31 cellular contexts compared by ENCODE assay signal in the genomic region with DNA sequence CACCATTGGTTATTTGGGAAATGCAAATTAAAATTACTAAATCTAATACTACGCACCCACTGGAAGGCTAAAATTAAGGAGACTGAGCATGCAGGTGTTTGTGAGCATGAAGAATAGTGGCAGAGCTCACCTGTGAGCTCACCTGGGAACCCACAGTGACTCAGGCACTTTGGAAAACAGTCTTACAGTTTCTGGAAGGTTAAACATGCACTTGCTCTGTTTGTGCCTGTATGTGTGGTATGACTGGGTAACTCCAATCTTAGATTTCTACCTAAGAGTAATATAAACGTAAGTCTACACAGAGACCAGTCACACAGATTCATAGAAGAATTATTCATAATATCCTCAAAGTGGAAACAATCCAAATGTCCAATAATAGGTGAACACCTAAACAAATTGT.
"Had no signal": no experiment of that assay in that cellular context is flagged by ENCODE, and none has a peak within 500 bp of the region (broad histone marks: within the 10 kb centered on the region; RNA-seq: fewer than 3 reads in every experiment).

No MANE protein-coding gene starts in this region.

- H2AFZ ChIP-seq: PC-9 had no signal

- H3K4me1 ChIP-seq: adrenal gland, body of pancreas, breast epithelium had no signal

- H3K27ac ChIP-seq: adrenal gland, body of pancreas, breast epithelium, KMS-11, PC-9, VCaP had no signal

- H3K9me3 ChIP-seq: adrenal gland, body of pancreas, breast epithelium had no signal

- H3K36me3 ChIP-seq: adrenal gland, breast epithelium had no signal

- H3K4me2 ChIP-seq: KMS-11, PC-9 had no signal

- H3K4me3 Mint-ChIP-seq: activated B cell treated with CpG ODN at 0.5 μM for 24 hours; activated CD4-positive, alpha-beta memory T cell treated with anti-CD3 and anti-CD28 coated beads for 36 hours; activated naive CD4-positive, alpha-beta T cell treated with anti-CD3 and anti-CD28 coated beads for 36 hours; activated T-cell treated with anti-CD3 and anti-CD28 coated beads, Interleukin-2, amount 50 U/mL, for 4 hours; activated T-helper 1 cell treated with anti-CD3 and anti-CD28 coated beads, Interleukin-12 subunit alpha, Interleukin-12 subunit beta, Interleukin-2, Interleukin-4 antibody, amounts not matched to agents 30 ng/mL and 10 ng/mL and 1 ng/mL, durations not matched to agents 14 hours and 24 hours and 36 hours had no signal

- H3K4me3 ChIP-seq: adrenal gland, body of pancreas, breast epithelium, PC-9 had no signal

- H3K9me3 Mint-ChIP-seq: activated B cell treated with CpG ODN at 0.5 μM for 24 hours; activated CD4-positive, alpha-beta memory T cell treated with anti-CD3 and anti-CD28 coated beads for 36 hours; activated naive CD4-positive, alpha-beta T cell treated with anti-CD3 and anti-CD28 coated beads for 36 hours; activated T-cell treated with anti-CD3 and anti-CD28 coated beads, Interleukin-2, amount 50 U/mL, for 4 hours; activated T-helper 1 cell treated with anti-CD3 and anti-CD28 coated beads, Interleukin-12 subunit alpha, Interleukin-12 subunit beta, Interleukin-2, Interleukin-4 antibody, amounts not matched to agents 30 ng/mL and 10 ng/mL and 1 ng/mL, durations not matched to agents 14 hours and 24 hours and 36 hours had no signal

- H3K4me1 Mint-ChIP-seq: activated B cell treated with CpG ODN at 0.5 μM for 24 hours had no signal

- H3K27ac Mint-ChIP-seq: activated B cell treated with CpG ODN at 0.5 μM for 24 hours; activated CD4-positive, alpha-beta memory T cell treated with anti-CD3 and anti-CD28 coated beads for 36 hours; activated naive CD4-positive, alpha-beta T cell treated with anti-CD3 and anti-CD28 coated beads for 36 hours; activated naive CD4-positive, alpha-beta T cell treated with anti-CD3 and anti-CD28 coated beads, Interleukin-2, amount 50 U/mL, for 72 hours; activated T-helper 1 cell treated with anti-CD3 and anti-CD28 coated beads, Interleukin-12 subunit alpha, Interleukin-12 subunit beta, Interleukin-2, Interleukin-4 antibody, amounts not matched to agents 30 ng/mL and 10 ng/mL and 1 ng/mL, durations not matched to agents 14 hours and 24 hours and 36 hours had no signal

- H3K9ac ChIP-seq: KMS-11 had no signal

- H3K36me3 Mint-ChIP-seq: activated CD4-positive, alpha-beta memory T cell treated with anti-CD3 and anti-CD28 coated beads for 36 hours had no signal

- DNase-seq: activated B cell treated with CpG ODN at 0.5 μM for 24 hours; activated CD4-positive, alpha-beta memory T cell treated with anti-CD3 and anti-CD28 coated beads for 36 hours; activated CD4-positive, alpha-beta T cell treated with anti-CD3 and anti-CD28 coated beads for 4 hours; activated CD4-positive, alpha-beta T cell treated with anti-CD3 and anti-CD28 coated beads, Interleukin-2, amount 50 U/mL, for 1 hour; activated CD4-positive, CD25-positive, alpha-beta regulatory T cell treated with anti-CD3 and anti-CD28 coated beads, Interleukin-2, amount 50 U/mL, for 72 hours; activated CD8-positive, alpha-beta memory T cell treated with anti-CD3 and anti-CD28 coated beads, Interleukin-2, amount 50 U/mL, for 4 hours; activated gamma-delta T cell treated with Interleukin-2 at 50 U/mL for 16 hours; activated naive CD4-positive, alpha-beta T cell treated with anti-CD3 and anti-CD28 coated beads for 36 hours; activated T-cell treated with anti-CD3 and anti-CD28 coated beads for 4 hours; activated T-cell treated with anti-CD3 and anti-CD28 coated beads, Interleukin-2, amount 50 U/mL, for 4 hours; adrenal gland; body of pancreas; caudate nucleus; cerebellar nuclear complex; NCI-H1436 treated with DMSO at 0.1 percent for 48 hours; NCI-H1694 treated with DMSO at 0.1 percent for 48 hours; NCI-H2029; NCI-H2107; NCI-H345; NCI-H524 treated with DMSO at 0.1 percent for 48 hours; PC-9; Right ventricle myocardium superior; SW 1271; T-helper 1 cell; T-helper 2 cell; T-helper 9 cell had no signal

- ATAC-seq: activated naive CD4-positive, alpha-beta T cell treated with anti-CD3 and anti-CD28 coated beads, Interleukin-2, amount 50 U/mL, for 72 hours; activated T-cell treated with anti-CD3 and anti-CD28 coated beads, Interleukin-2, amount 50 U/mL, for 4 hours; body of pancreas had no signal

- H3K27me3 ChIP-seq: adrenal gland, body of pancreas, breast epithelium had no signal
